In genomic region chr2:233270951-233271350, GRCh38 we compare ENCODE assay signal across 20 cellular contexts. TPM values are rescaled to one million over a fixed set of nuclear protein-coding genes. Genes with fewer than 3 reads are reported as not detected.
DNase-seq lines count a peak whose midpoint lies in the region; ATAC-seq and TF ChIP-seq lines count a peak whose summit lies in the region.
"Had no signal": no experiment of that assay in that cellular context is flagged by ENCODE, and none has a peak within 500 bp of the region (broad histone marks: within the 10 kb centered on the region; RNA-seq: fewer than 3 reads in every experiment).

No MANE protein-coding gene starts in this region.

- no peak overlapping the region for H3K4me3 ChIP-seq in lower lobe of right lung
- no peak overlapping the region for H3K4me3 ChIP-seq in upper lobe of left lung

- ATAC-seq in T-helper 17 cell (no peak), lower lobe of right lung (no peak), upper lobe of left lung (ENCODE audit: low FRiP score in 2 of 2) (no peak), HG02973 (IDR thresholded peaks at IDR 0.05; ENCODE audit: unreplicated experiment) (no peak), HG03460 (IDR thresholded peaks at IDR 0.05; ENCODE audit: unreplicated experiment) (no peak)
- ATAC-seq: activated CD4-positive, CD25-positive, alpha-beta regulatory T cell treated with anti-CD3 and anti-CD28 coated beads, Interleukin-2, amount 50 U/mL, for 24 hours; sciatic nerve had no signal

- CTCF ChIA-PET in activated naive CD4-positive, alpha-beta T cell treated with anti-CD3 and anti-CD28 coated beads for 36 hours (lab: Charles Lee): no interaction called here

- intact Hi-C loops in activated naive CD4-positive, alpha-beta T cell treated with anti-CD3 and anti-CD28 coated beads for 36 hours (cut with micrococcal nuclease): no loop called here
- intact Hi-C loops in lower lobe of right lung (cut with DNase I): no loop called here
- intact Hi-C loops in posterior vena cava (cut with DNase I): no loop called here

- TF ChIP-seq CTCF in lower lobe of right lung (IDR thresholded peaks at IDR 0.05): no peak
- no peak for TF ChIP-seq CTCF in upper lobe of left lung (IDR thresholded peaks at IDR 0.05)

- H3K4me1 ChIP-seq in lower lobe of right lung (no peaks in the 10 kb centered on the region), upper lobe of left lung (peaks cover 0 to 10% (median 0%) of the 10 kb centered on the region in 4 donors)

- no peak for TF ChIP-seq POLR2A in upper lobe of left lung (IDR thresholded peaks at IDR 0.05)

- H3K9me3 ChIP-seq in T-helper 17 cell (ENCODE audit: control insufficient read depth, low read length, poor library complexity, severe bottlenecking) (no peaks in the 10 kb centered on the region), lower lobe of right lung (no peaks in the 10 kb centered on the region), upper lobe of left lung (no peaks in the 10 kb centered on the region)

- H3K9me3 Mint-ChIP-seq in activated naive CD4-positive, alpha-beta T cell treated with anti-CD3 and anti-CD28 coated beads for 36 hours: no peaks in the 10 kb centered on the region
- H3K9me3 Mint-ChIP-seq: mesothelial cell of epicardium had no signal

- H3K27me3 Mint-ChIP-seq in activated naive CD4-positive, alpha-beta T cell treated with anti-CD3 and anti-CD28 coated beads for 36 hours (ENCODE audit: low read depth): no peaks in the 10 kb centered on the region
- H3K27me3 Mint-ChIP-seq in T-helper 17 cell: no peaks in the 10 kb centered on the region

- WGBS in upper lobe of left lung, 2 donors: 83 to 90% methylated on average over 4 of the region's 4 CpGs

- no peak for TF ChIP-seq EP300 in upper lobe of left lung (IDR thresholded peaks at IDR 0.05)

- H3K36me3 Mint-ChIP-seq in activated naive CD4-positive, alpha-beta T cell treated with anti-CD3 and anti-CD28 coated beads for 36 hours (ENCODE audit: low read depth): peaks cover 72% of the 10 kb centered on the region
- H3K36me3 Mint-ChIP-seq in T-helper 17 cell (ENCODE audit: low read depth): peaks cover 15% of the 10 kb centered on the region

- H3K36me3 ChIP-seq in lower lobe of right lung: peaks cover 100% of the 10 kb centered on the region
- H3K36me3 ChIP-seq in upper lobe of left lung: peaks cover 26 to 99% (median 57%) of the 10 kb centered on the region in 4 donors

- H3K4me3 Mint-ChIP-seq in activated naive CD4-positive, alpha-beta T cell treated with anti-CD3 and anti-CD28 coated beads for 36 hours: no peak overlapping the region
- peak overlapping the region; percentile 84 for H3K4me3 Mint-ChIP-seq in T-helper 17 cell
- H3K4me3 Mint-ChIP-seq: mesothelial cell of epicardium had no signal

- H3K27ac Mint-ChIP-seq in activated naive CD4-positive, alpha-beta T cell treated with anti-CD3 and anti-CD28 coated beads for 36 hours: peak overlapping the region; percentile 95
- H3K27ac Mint-ChIP-seq in T-helper 17 cell: peak overlapping the region; percentile 99
- H3K27ac Mint-ChIP-seq: mesothelial cell of epicardium had no signal

- no peak for DNase-seq in activated naive CD4-positive, alpha-beta T cell treated with anti-CD3 and anti-CD28 coated beads for 36 hours
- no peak for DNase-seq in activated naive CD4-positive, alpha-beta T cell (lab: John Stamatoyannopoulos, UW)
- DNase-seq in T-helper 17 cell (no peak), lower lobe of right lung (no peak), upper lobe of left lung (no peak), posterior vena cava (ENCODE audit: low spot score) (no peak)
- DNase-seq: activated effector memory CD4-positive, alpha-beta T cell treated with Interleukin-2 at 50 U/mL for 16 hours; brain microvascular endothelial cell; effector CD4-positive, alpha-beta T cell; GF-D8; kidney; NCI-H2171; stimulated activated CD4-positive, alpha-beta T cell treated with anti-CD3 and anti-CD28 coated beads, Interleukin-4, amount 100 ng/mL, for 1 hour had no signal

- H3K4me1 Mint-ChIP-seq in activated naive CD4-positive, alpha-beta T cell treated with anti-CD3 and anti-CD28 coated beads for 36 hours (ENCODE audit: low read depth): peaks cover 57% of the 10 kb centered on the region
- H3K4me1 Mint-ChIP-seq in T-helper 17 cell: peaks cover 56% of the 10 kb centered on the region
- H3K4me1 Mint-ChIP-seq: mesothelial cell of epicardium had no signal

- no peaks in the 10 kb centered on the region for H3K27me3 ChIP-seq in lower lobe of right lung (ENCODE audit: low read depth)
- no peaks in the 10 kb centered on the region for H3K27me3 ChIP-seq in upper lobe of left lung
- H3K27me3 ChIP-seq: brain microvascular endothelial cell had no signal

- H3K27ac ChIP-seq in lower lobe of right lung (peak overlapping the region; percentile 15), upper lobe of left lung (peak overlapping the region in 3 of 4 donors; percentile 12 to 58 (median 58))
- H3K27ac ChIP-seq: brain microvascular endothelial cell, RWPE1 had no signal

RNA-seq across cellular contexts. Expression of gene ATG16L1, which starts 19.5 kb away (rescaled TPM):
- total RNA-seq in activated naive CD4-positive, alpha-beta T cell treated with anti-CD3 and anti-CD28 coated beads for 36 hours: 10 to 100 TPM; 21.2 to 24.2 TPM
- total RNA-seq in T-helper 17 cell (100 to 1,000 TPM in 1 of 2 donors, 10 to 100 TPM in 1; 87.3 to 115 TPM), lower lobe of right lung (21.4 TPM), upper lobe of left lung (10 to 100 TPM; 22.8 to 33.3 (median 26.4) TPM), posterior vena cava (10 to 100 TPM; 19.9 to 22.8 TPM)

RNA-seq across cellular contexts. Expression of gene SAG, which starts 36.7 kb away (rescaled TPM):
- under 1 TPM in 1 of 2 experiments, not detected in 1; 0.19 TPM for total RNA-seq in activated naive CD4-positive, alpha-beta T cell treated with anti-CD3 and anti-CD28 coated beads for 36 hours
- total RNA-seq in T-helper 17 cell: under 1 TPM; 0.10 to 0.25 TPM
- not detected for total RNA-seq in lower lobe of right lung
- under 1 TPM in 1 of 6 donors, not detected in 5; 0.17 TPM for total RNA-seq in upper lobe of left lung
- not detected for total RNA-seq in posterior vena cava
- total RNA-seq: kidney, mesothelial cell of epicardium, sciatic nerve, ureter had no signal
